ENCODE assay signal across 1 cellular context in genomic region chr4:140176735-140177134, GRCh38.
TF ChIP-seq lines count a peak whose summit lies in the region.

No MANE protein-coding gene starts in this region.

TF ChIP-seq in IMR-90, 13 proteins besides CTCF, POLR2A, EP300 and RAD21:
- TF ChIP-seq MAZ (IDR thresholded peaks at IDR 0.05; ENCODE audit: borderline replicate concordance, low read depth, low read length) (no peak), MAFK (IDR thresholded peaks at IDR 0.05; ENCODE audit: low read depth, low read length) (no peak), CEBPB (IDR thresholded peaks at IDR 0.05; ENCODE audit: low read depth, low read length) (no peak), FOS (IDR thresholded peaks at IDR 0.05; ENCODE audit: low read depth, low read length) (peak; percentile 58; the same call in 1 of the 2 replicates), RCOR1 (IDR thresholded peaks at IDR 0.05; ENCODE audit: insufficient replicate concordance, low read length) (peak; percentile 21), USF2 (IDR thresholded peaks at IDR 0.05; ENCODE audit: low read depth, low read length) (peak; percentile 54; the same call in 1 of the 2 replicates)
- TF ChIP-seq, protein P1, sequence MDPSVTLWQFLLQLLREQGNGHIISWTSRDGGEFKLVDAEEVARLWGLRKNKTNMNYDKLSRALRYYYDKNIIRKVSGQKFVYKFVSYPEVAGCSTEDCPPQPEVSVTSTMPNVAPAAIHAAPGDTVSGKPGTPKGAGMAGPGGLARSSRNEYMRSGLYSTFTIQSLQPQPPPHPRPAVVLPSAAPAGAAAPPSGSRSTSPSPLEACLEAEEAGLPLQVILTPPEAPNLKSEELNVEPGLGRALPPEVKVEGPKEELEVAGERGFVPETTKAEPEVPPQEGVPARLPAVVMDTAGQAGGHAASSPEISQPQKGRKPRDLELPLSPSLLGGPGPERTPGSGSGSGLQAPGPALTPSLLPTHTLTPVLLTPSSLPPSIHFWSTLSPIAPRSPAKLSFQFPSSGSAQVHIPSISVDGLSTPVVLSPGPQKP (IDR thresholded peaks at IDR 0.05; ENCODE audit: borderline replicate concordance, low read depth, low read length), result no peak
